In genomic region chr19:46361915-46362314, GRCh38 we compare ENCODE assay signal across 14 cellular contexts. TPM values are rescaled to one million over a fixed set of nuclear protein-coding genes. Genes with fewer than 3 reads are reported as not detected.
DNase-seq lines count a peak whose midpoint lies in the region; ATAC-seq lines count a peak whose summit lies in the region.
"Had no signal": no experiment of that assay in that cellular context is flagged by ENCODE, and none has a peak within 500 bp of the region (broad histone marks: within the 10 kb centered on the region; RNA-seq: fewer than 3 reads in every experiment).

No MANE protein-coding gene starts in this region.

- H3K9me3 Mint-ChIP-seq in activated T-cell treated with anti-CD3 and anti-CD28 coated beads, Interleukin-2, amount 50 U/mL, for 24 hours, result no peaks in the 10 kb centered on the region
- no peaks in the 10 kb centered on the region for H3K9me3 Mint-ChIP-seq in natural killer cell treated with Interleukin-12 subunit alpha and Interleukin-12 subunit beta and Interleukin-15 and Interleukin-18, amount 100 ng/mL, for 72 hours
- H3K9me3 Mint-ChIP-seq: neural progenitor cell had no signal

- ATAC-seq in natural killer cell treated with Interleukin-12 subunit alpha and Interleukin-12 subunit beta and Interleukin-15 and Interleukin-18, amount 100 ng/mL, for 72 hours, result peak in 1 of 2 donors; percentile 72
- no peak for ATAC-seq in HG02973 (IDR thresholded peaks at IDR 0.05; ENCODE audit: unreplicated experiment)

- H3K4me1 Mint-ChIP-seq in activated T-cell treated with anti-CD3 and anti-CD28 coated beads, Interleukin-2, amount 50 U/mL, for 24 hours (ENCODE audit: low read depth), result peaks cover 42% of the 10 kb centered on the region
- H3K4me1 Mint-ChIP-seq in natural killer cell treated with Interleukin-12 subunit alpha and Interleukin-12 subunit beta and Interleukin-15 and Interleukin-18, amount 100 ng/mL, for 72 hours (ENCODE audit: low read depth in 2 of 2), result peaks cover 36 to 41% of the 10 kb centered on the region in 2 donors

- no peak overlapping the region for H3K27ac Mint-ChIP-seq in activated T-cell treated with anti-CD3 and anti-CD28 coated beads, Interleukin-2, amount 50 U/mL, for 24 hours
- H3K27ac Mint-ChIP-seq in natural killer cell treated with Interleukin-12 subunit alpha and Interleukin-12 subunit beta and Interleukin-15 and Interleukin-18, amount 100 ng/mL, for 72 hours, result peak overlapping the region; percentile 47 to 65
- H3K27ac Mint-ChIP-seq: neural progenitor cell had no signal

- no peaks in the 10 kb centered on the region for H3K27me3 Mint-ChIP-seq in activated T-cell treated with anti-CD3 and anti-CD28 coated beads, Interleukin-2, amount 50 U/mL, for 24 hours
- H3K27me3 Mint-ChIP-seq in natural killer cell treated with Interleukin-12 subunit alpha and Interleukin-12 subunit beta and Interleukin-15 and Interleukin-18, amount 100 ng/mL, for 72 hours, result no peaks in the 10 kb centered on the region

- peaks cover 82% of the 10 kb centered on the region for H3K36me3 Mint-ChIP-seq in activated T-cell treated with anti-CD3 and anti-CD28 coated beads, Interleukin-2, amount 50 U/mL, for 24 hours (ENCODE audit: low read depth)
- H3K36me3 Mint-ChIP-seq in natural killer cell treated with Interleukin-12 subunit alpha and Interleukin-12 subunit beta and Interleukin-15 and Interleukin-18, amount 100 ng/mL, for 72 hours, result peaks cover 6% of the 10 kb centered on the region

- DNase-seq in activated T-cell treated with anti-CD3 and anti-CD28 coated beads, Interleukin-2, amount 50 U/mL, for 24 hours, result no peak
- DNase-seq in activated T-cell treated with anti-CD3 and anti-CD28 coated beads for 4 hours, result no peak
- DNase-seq in Kasumi-1 (lab: John Stamatoyannopoulos, UW), result peak; percentile 6
- peak; percentile 47 for DNase-seq in amniotic epithelial cell (ENCODE audit: low read depth)
- DNase-seq in natural killer cell treated with Interleukin-12 subunit alpha and Interleukin-12 subunit beta and Interleukin-15 and Interleukin-18, amount 100 ng/mL, for 72 hours (ENCODE audit: low spot score), result no peak
- no peak for DNase-seq in activated gamma-delta T cell treated with Interleukin-2 at 50 U/mL for 16 hours
- no peak for DNase-seq in NCI-H1436 (lab: John Stamatoyannopoulos, UW)
- DNase-seq: GOT3, NCI-H1417 treated with DMSO at 0.1 percent for 48 hours, NCI-H2227 treated with DMSO at 0.1 percent for 48 hours, retina had no signal

- peak overlapping the region; percentile 14 for H3K4me3 Mint-ChIP-seq in activated T-cell treated with anti-CD3 and anti-CD28 coated beads, Interleukin-2, amount 50 U/mL, for 24 hours
- peak overlapping the region; percentile 89 for H3K4me3 Mint-ChIP-seq in natural killer cell treated with Interleukin-12 subunit alpha and Interleukin-12 subunit beta and Interleukin-15 and Interleukin-18, amount 100 ng/mL, for 72 hours
- H3K4me3 Mint-ChIP-seq: neural progenitor cell had no signal

RNA-seq across cellular contexts. Expression of gene PPP5C, which starts 15.0 kb away (rescaled TPM):
- 100 to 1,000 TPM in 1 of 2 donors, 10 to 100 TPM in 1; 87.4 to 153 TPM for total RNA-seq in natural killer cell treated with Interleukin-12 subunit alpha and Interleukin-12 subunit beta and Interleukin-15 and Interleukin-18, amount 100 ng/mL, for 72 hours

RNA-seq across cellular contexts. Expression of gene CCDC8, which starts 51.4 kb away (rescaled TPM):
- total RNA-seq in natural killer cell treated with Interleukin-12 subunit alpha and Interleukin-12 subunit beta and Interleukin-15 and Interleukin-18, amount 100 ng/mL, for 72 hours, result not detected
- total RNA-seq: T-helper 1 cell treated with Interleukin-12 subunit alpha and Interleukin-12 subunit beta and Interleukin-4 antibody, amounts not matched to agents 30 ng/mL and 1 ng/mL, for 36 hours had no signal

Comparison
In these comparisons a context has a peak if more than half of its experiments do, and no peak if none do; other contexts are left out.
1. DNase-seq: peak in Kasumi-1 (2 of 2) and amniotic epithelial cell (single experiment); none in activated T-cell treated with anti-CD3 and anti-CD28 coated beads, Interleukin-2, amount 50 U/mL, for 24 hours (single experiment), activated T-cell treated with anti-CD3 and anti-CD28 coated beads for 4 hours (single experiment), natural killer cell treated with Interleukin-12 subunit alpha and Interleukin-12 subunit beta and Interleukin-15 and Interleukin-18, amount 100 ng/mL, for 72 hours (single experiment), activated gamma-delta T cell treated with Interleukin-2 at 50 U/mL for 16 hours (single experiment) and NCI-H1436 (single experiment).